20 cellular contexts compared by ENCODE assay signal in the genomic region with DNA sequence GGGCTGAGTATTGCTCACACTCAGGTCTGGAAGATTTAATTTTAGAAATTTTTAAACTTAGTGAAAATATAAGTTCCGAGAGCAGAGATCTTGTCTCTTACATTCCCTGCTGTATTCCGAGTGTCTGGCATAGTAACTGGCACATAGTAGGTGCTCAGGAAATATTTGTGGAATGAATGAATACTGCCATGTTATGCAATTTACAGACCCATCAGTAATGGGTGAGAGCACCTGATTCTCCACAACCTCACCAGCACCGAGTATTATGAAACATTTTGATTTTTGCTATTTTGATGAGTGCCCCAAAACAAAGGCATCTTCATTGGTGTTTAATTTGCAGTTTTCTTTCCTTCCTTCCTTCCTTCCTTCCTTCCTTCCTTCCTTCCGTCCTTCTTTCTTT. TPM values are rescaled to one million over a fixed set of nuclear protein-coding genes. Genes with fewer than 3 reads are reported as not detected.
DNase-seq lines count a peak whose midpoint lies in the region; ATAC-seq and TF ChIP-seq lines count a peak whose summit lies in the region.
"Had no signal": no experiment of that assay in that cellular context is flagged by ENCODE, and none has a peak within 500 bp of the region (broad histone marks: within the 10 kb centered on the region; RNA-seq: fewer than 3 reads in every experiment).

No MANE protein-coding gene starts in this region.

- H3K4me1 Mint-ChIP-seq in activated naive CD4-positive, alpha-beta T cell treated with anti-CD3 and anti-CD28 coated beads, Interleukin-2, amount 50 U/mL, for 24 hours, result no peaks in the 10 kb centered on the region
- no peaks in the 10 kb centered on the region for H3K4me1 Mint-ChIP-seq in activated naive CD4-positive, alpha-beta T cell treated with anti-CD3 and anti-CD28 coated beads for 36 hours (ENCODE audit: low read depth)
- peaks cover 0 to 5% (median 3%) of the 10 kb centered on the region in 4 donors for H3K4me1 Mint-ChIP-seq in CD4-positive, alpha-beta memory T cell
- no peaks in the 10 kb centered on the region for H3K4me1 Mint-ChIP-seq in central memory CD8-positive, alpha-beta T cell
- H3K4me1 Mint-ChIP-seq in type B pancreatic cell (ENCODE audit: unreplicated experiment), result no peaks in the 10 kb centered on the region
- H3K4me1 Mint-ChIP-seq: CD14-positive monocyte had no signal

- POLR2A ChIA-PET in CD4-positive, alpha-beta memory T cell (lab: Charles Lee; ENCODE audit: partially characterized antibody), result no interaction called here

- H3K4me3 Mint-ChIP-seq in activated naive CD4-positive, alpha-beta T cell treated with anti-CD3 and anti-CD28 coated beads, Interleukin-2, amount 50 U/mL, for 24 hours, result no peak overlapping the region
- no peak overlapping the region for H3K4me3 Mint-ChIP-seq in activated naive CD4-positive, alpha-beta T cell treated with anti-CD3 and anti-CD28 coated beads for 36 hours
- no peak overlapping the region for H3K4me3 Mint-ChIP-seq in CD4-positive, alpha-beta memory T cell
- H3K4me3 Mint-ChIP-seq in central memory CD8-positive, alpha-beta T cell, result peak overlapping the region; percentile 7
- no peak overlapping the region for H3K4me3 Mint-ChIP-seq in type B pancreatic cell
- H3K4me3 Mint-ChIP-seq: CD14-positive monocyte; CD8-positive, alpha-beta T cell; GM23338 had no signal

- DNase-seq in activated naive CD4-positive, alpha-beta T cell treated with anti-CD3 and anti-CD28 coated beads for 36 hours, result no peak
- no peak for DNase-seq in CD4-positive, alpha-beta memory T cell
- DNase-seq in central memory CD8-positive, alpha-beta T cell (ENCODE audit: low spot score in 2 of 2), result no peak
- DNase-seq in osteoblast (ENCODE audit: insufficient read length, low spot score, missing footprints), result peak; percentile 15
- DNase-seq in type B pancreatic cell (ENCODE audit: extremely low spot score, unreplicated experiment), result no peak
- no peak for DNase-seq in dedifferentiated amniotic fluid mesenchymal stem cell (ENCODE audit: extremely low spot score)
- DNase-seq in superior temporal gyrus (ENCODE audit: extremely low spot score), result no peak
- DNase-seq: ACHN; AML-193; Calu3; CD8-positive, alpha-beta T cell; DMS79 treated with DMSO at 0.1 percent for 48 hours; GF-D8 had no signal

- H3K4me2 ChIP-seq in osteoblast (ENCODE audit: insufficient read depth, low read length), result no peak overlapping the region
- H3K4me2 ChIP-seq: GM23338, KMS-11 had no signal

- H4K20me1 ChIP-seq in osteoblast (ENCODE audit: insufficient read depth, low read length), result no peaks in the 10 kb centered on the region

- H3K9me3 ChIP-seq in CD4-positive, alpha-beta memory T cell (ENCODE audit: control insufficient read depth in 1 of 2, low read length in 2 of 2), result no peaks in the 10 kb centered on the region
- no peaks in the 10 kb centered on the region for H3K9me3 ChIP-seq in osteoblast (ENCODE audit: low read depth, low read length)

- H3K36me3 ChIP-seq in CD4-positive, alpha-beta memory T cell (ENCODE audit: insufficient read depth, low read length), result peaks cover 15% of the 10 kb centered on the region
- H3K36me3 ChIP-seq in osteoblast (ENCODE audit: insufficient read depth, low read length), result peaks cover 19% of the 10 kb centered on the region

- peak overlapping the region; percentile 65 for H3K27ac Mint-ChIP-seq in activated naive CD4-positive, alpha-beta T cell treated with anti-CD3 and anti-CD28 coated beads, Interleukin-2, amount 50 U/mL, for 24 hours
- H3K27ac Mint-ChIP-seq in activated naive CD4-positive, alpha-beta T cell treated with anti-CD3 and anti-CD28 coated beads for 36 hours, result no peak overlapping the region
- H3K27ac Mint-ChIP-seq in CD4-positive, alpha-beta memory T cell, result peak overlapping the region in 5 of 7 donors; percentile 17 to 66 (median 32)
- H3K27ac Mint-ChIP-seq in central memory CD8-positive, alpha-beta T cell (ENCODE audit: low read depth), result peak overlapping the region; percentile 25
- no peak overlapping the region for H3K27ac Mint-ChIP-seq in type B pancreatic cell
- H3K27ac Mint-ChIP-seq: CD8-positive, alpha-beta T cell; GM23338 had no signal

- intact Hi-C loops in activated naive CD4-positive, alpha-beta T cell treated with anti-CD3 and anti-CD28 coated beads for 36 hours (cut with micrococcal nuclease), result no loop called here
- intact Hi-C loops in CD4-positive, alpha-beta memory T cell (cut with micrococcal nuclease), result no loop called here

- TF ChIP-seq CTCF in osteoblast (IDR thresholded peaks at IDR 0.05; ENCODE audit: extremely low read depth, low read depth, low read length) (no peak), type B pancreatic cell (conservative IDR thresholded peaks at IDR 0.05) (no peak)

- no peak for ATAC-seq in central memory CD8-positive, alpha-beta T cell (replicated peaks; ENCODE audit: extremely low read depth, poor library complexity, severe bottlenecking)
- ATAC-seq: GM12878, GM23338, HCT116 had no signal

- H3K27ac ChIP-seq in CD4-positive, alpha-beta memory T cell (ENCODE audit: low read depth, low read length), result no peak overlapping the region
- no peak overlapping the region for H3K27ac ChIP-seq in osteoblast (ENCODE audit: low read depth, low read length)
- H3K27ac ChIP-seq: KMS-11 had no signal

- no peaks in the 10 kb centered on the region for H3K27me3 ChIP-seq in CD4-positive, alpha-beta memory T cell (ENCODE audit: insufficient read depth, low read length)
- H3K27me3 ChIP-seq in osteoblast (ENCODE audit: insufficient read depth, low read length), result no peaks in the 10 kb centered on the region

- H3K4me1 ChIP-seq in CD4-positive, alpha-beta memory T cell (ENCODE audit: insufficient read depth, low read length), result no peaks in the 10 kb centered on the region
- H3K4me1 ChIP-seq in osteoblast (ENCODE audit: insufficient read depth, low read length), result no peaks in the 10 kb centered on the region

- H2AFZ ChIP-seq in osteoblast (ENCODE audit: low read length), result no peak overlapping the region
- H2AFZ ChIP-seq: GM23338 had no signal

- peaks cover 3% of the 10 kb centered on the region for H3K36me3 Mint-ChIP-seq in activated naive CD4-positive, alpha-beta T cell treated with anti-CD3 and anti-CD28 coated beads, Interleukin-2, amount 50 U/mL, for 24 hours
- H3K36me3 Mint-ChIP-seq in activated naive CD4-positive, alpha-beta T cell treated with anti-CD3 and anti-CD28 coated beads for 36 hours (ENCODE audit: low read depth), result peaks cover 21% of the 10 kb centered on the region
- peaks cover 15 to 34% of the 10 kb centered on the region in 2 donors for H3K36me3 Mint-ChIP-seq in CD4-positive, alpha-beta memory T cell
- peaks cover 42% of the 10 kb centered on the region for H3K36me3 Mint-ChIP-seq in central memory CD8-positive, alpha-beta T cell (ENCODE audit: insufficient read depth)
- no peaks in the 10 kb centered on the region for H3K36me3 Mint-ChIP-seq in type B pancreatic cell

- no peaks in the 10 kb centered on the region for H3K27me3 Mint-ChIP-seq in activated naive CD4-positive, alpha-beta T cell treated with anti-CD3 and anti-CD28 coated beads, Interleukin-2, amount 50 U/mL, for 24 hours
- H3K27me3 Mint-ChIP-seq in activated naive CD4-positive, alpha-beta T cell treated with anti-CD3 and anti-CD28 coated beads for 36 hours (ENCODE audit: low read depth), result no peaks in the 10 kb centered on the region
- H3K27me3 Mint-ChIP-seq in CD4-positive, alpha-beta memory T cell, result no peaks in the 10 kb centered on the region
- no peaks in the 10 kb centered on the region for H3K27me3 Mint-ChIP-seq in central memory CD8-positive, alpha-beta T cell
- H3K27me3 Mint-ChIP-seq in type B pancreatic cell, result no peaks in the 10 kb centered on the region

- no peaks in the 10 kb centered on the region for H3K79me2 ChIP-seq in osteoblast (ENCODE audit: insufficient read depth, low read length)

- no peak overlapping the region for H3K4me3 ChIP-seq in CD4-positive, alpha-beta memory T cell (ENCODE audit: low read length in 2 of 2)
- no peak overlapping the region for H3K4me3 ChIP-seq in osteoblast (ENCODE audit: insufficient read depth, low read length)
- H3K4me3 ChIP-seq: GM12878, GM23338 had no signal

- no peaks in the 10 kb centered on the region for H3K9me3 Mint-ChIP-seq in activated naive CD4-positive, alpha-beta T cell treated with anti-CD3 and anti-CD28 coated beads, Interleukin-2, amount 50 U/mL, for 24 hours
- H3K9me3 Mint-ChIP-seq in activated naive CD4-positive, alpha-beta T cell treated with anti-CD3 and anti-CD28 coated beads for 36 hours, result no peaks in the 10 kb centered on the region
- H3K9me3 Mint-ChIP-seq in CD4-positive, alpha-beta memory T cell, result no peaks in the 10 kb centered on the region
- H3K9me3 Mint-ChIP-seq in central memory CD8-positive, alpha-beta T cell, result no peaks in the 10 kb centered on the region
- H3K9me3 Mint-ChIP-seq in type B pancreatic cell, result no peaks in the 10 kb centered on the region
- H3K9me3 Mint-ChIP-seq: CD8-positive, alpha-beta T cell; GM23338 had no signal

- CTCF ChIA-PET in activated naive CD4-positive, alpha-beta T cell treated with anti-CD3 and anti-CD28 coated beads for 36 hours (lab: Charles Lee), result interaction anchor here (0.6 kb wide), 1 partner anchor 224 kb away, joined by 3 read pairs; no protein-coding TSS in a partner anchor
- CTCF ChIA-PET in CD4-positive, alpha-beta memory T cell (lab: Charles Lee; ENCODE audit: partially characterized antibody), result no interaction called here

RNA-seq across cellular contexts. Expression of a gene that starts 15.8 kb away (rescaled TPM):
- 100 to 1,000 TPM; 106 to 113 TPM for total RNA-seq in activated naive CD4-positive, alpha-beta T cell treated with anti-CD3 and anti-CD28 coated beads for 36 hours
- total RNA-seq in CD4-positive, alpha-beta memory T cell, result 100 to 1,000 TPM; 156 to 163 TPM
- polyA plus RNA-seq in CD4-positive, alpha-beta memory T cell, result 10 to 100 TPM in 1 of 2 donors, 1 to 10 TPM in 1; 3.8 to 12.7 TPM
- total RNA-seq in osteoblast (17.0 and 17.1 TPM in 2 replicates), type B pancreatic cell (ENCODE audit: low replicate concordance) (80.4 and 111 TPM in 2 replicates)

RNA-seq across cellular contexts. Expression of a gene that starts 21.8 kb away (rescaled TPM):
- total RNA-seq in activated naive CD4-positive, alpha-beta T cell treated with anti-CD3 and anti-CD28 coated beads for 36 hours, result 10 to 100 TPM; 55.4 to 57.3 TPM
- 10 to 100 TPM; 38.8 to 39.8 TPM for total RNA-seq in CD4-positive, alpha-beta memory T cell
- polyA plus RNA-seq in CD4-positive, alpha-beta memory T cell, result 10 to 100 TPM; 19.7 to 31.2 TPM
- total RNA-seq in osteoblast (8.5 and 9.8 TPM in 2 replicates), type B pancreatic cell (ENCODE audit: low replicate concordance) (6.9 and 8.4 TPM in 2 replicates)

RNA-seq across cellular contexts. Expression of a gene that starts 53.2 kb away (rescaled TPM):
- 1 to 10 TPM; 1.1 to 1.4 TPM for total RNA-seq in activated naive CD4-positive, alpha-beta T cell treated with anti-CD3 and anti-CD28 coated beads for 36 hours
- 1 to 10 TPM; 1.7 to 1.9 TPM for total RNA-seq in CD4-positive, alpha-beta memory T cell
- polyA plus RNA-seq in CD4-positive, alpha-beta memory T cell, result 1 to 10 TPM in 1 of 2 donors, under 1 TPM in 1; 0.98 to 3.2 TPM
- total RNA-seq in osteoblast, result under 0.01 TPM in 1 of 2 replicates, not detected in the other
- total RNA-seq in type B pancreatic cell (ENCODE audit: low replicate concordance), result 2.2 and 3.7 TPM in 2 replicates
- total RNA-seq: A172 had no signal

RNA-seq across cellular contexts. Expression of a gene that starts 56.0 kb away (rescaled TPM):
- 10 to 100 TPM; 14.7 to 15.4 TPM for total RNA-seq in activated naive CD4-positive, alpha-beta T cell treated with anti-CD3 and anti-CD28 coated beads for 36 hours
- 10 to 100 TPM; 15.9 to 17.6 TPM for total RNA-seq in CD4-positive, alpha-beta memory T cell
- polyA plus RNA-seq in CD4-positive, alpha-beta memory T cell, result 10 to 100 TPM; 34.9 to 75.3 TPM
- total RNA-seq in osteoblast (8.3 and 14.8 TPM in 2 replicates), type B pancreatic cell (ENCODE audit: low replicate concordance) (32.2 and 35.6 TPM in 2 replicates)

Comparison
In these comparisons a context has a peak if more than half of its experiments do, and no peak if none do; other contexts are left out.
1. H3K27ac Mint-ChIP-seq: peak in activated naive CD4-positive, alpha-beta T cell treated with anti-CD3 and anti-CD28 coated beads, Interleukin-2, amount 50 U/mL, for 24 hours (single experiment), CD4-positive, alpha-beta memory T cell (5 of 7) and central memory CD8-positive, alpha-beta T cell (single experiment); none in activated naive CD4-positive, alpha-beta T cell treated with anti-CD3 and anti-CD28 coated beads for 36 hours (single experiment) and type B pancreatic cell (single experiment).